ENCODE assay signal across 7 cellular contexts in genomic region chr12:92261692-92262091, GRCh38.
"Had no signal": no experiment of that assay in that cellular context is flagged by ENCODE, and none has a peak within 500 bp of the region (broad histone marks: within the 10 kb centered on the region; RNA-seq: fewer than 3 reads in every experiment).

No MANE protein-coding gene starts in this region.

- H3K4me2 ChIP-seq: KMS-11 had no signal

- FAIRE-seq: HepG2, HTR-8/SVneo had no signal

- DNase-seq: IMR-90, KBM-7, KG1 had no signal

- H3K27ac ChIP-seq: HL-60, KMS-11 had no signal

- ATAC-seq: HepG2 had no signal

- H3K9ac ChIP-seq: KMS-11 had no signal
